9 cellular contexts compared by ENCODE assay signal in genomic region chr13:48500652-48501197, GRCh38. TPM values are rescaled to one million over a fixed set of nuclear protein-coding genes. Genes with fewer than 3 reads are reported as not detected.
A peak's percentile ranks its signal among the peaks of the same experiment; 100 is the strongest.
DNase-seq lines count a peak whose midpoint lies in the region; ATAC-seq and TF ChIP-seq lines count a peak whose summit lies in the region.
"Had no signal": no experiment of that assay in that cellular context is flagged by ENCODE, and none has a peak within 500 bp of the region (broad histone marks: within the 10 kb centered on the region; RNA-seq: fewer than 3 reads in every experiment).

No MANE protein-coding gene starts in this region.

- DNase-seq in UCSD-AML1 (lab: John Stamatoyannopoulos, UW; ENCODE audit: unreplicated experiment) (peak; percentile 18), iris pigment epithelial cell (ENCODE audit: low read depth) (peak; percentile 96), neural progenitor cell (ENCODE audit: low spot score) (no peak)
- DNase-seq in naive thymus-derived CD8-positive, alpha-beta T cell: no peak

- H2AFZ ChIP-seq in neural progenitor cell (replicated peaks): no peak overlapping the region
- H2AFZ ChIP-seq: parathyroid adenoma had no signal

- no peak for TF ChIP-seq CTCF in neural progenitor cell (IDR thresholded peaks at IDR 0.05)

- no peaks in the 10 kb centered on the region for H3K9me3 Mint-ChIP-seq in naive thymus-derived CD8-positive, alpha-beta T cell
- H3K9me3 Mint-ChIP-seq in neural progenitor cell: no peaks in the 10 kb centered on the region

- H3K4me3 Mint-ChIP-seq in naive thymus-derived CD8-positive, alpha-beta T cell: no peak overlapping the region
- H3K4me3 Mint-ChIP-seq in neural progenitor cell: no peak overlapping the region

- H3K27me3 ChIP-seq in neural progenitor cell: no peaks in the 10 kb centered on the region

- ATAC-seq in GM18511 (IDR thresholded peaks at IDR 0.05; ENCODE audit: unreplicated experiment) (peak; percentile 56), HG03175 (IDR thresholded peaks at IDR 0.05; ENCODE audit: unreplicated experiment) (peak; percentile 35), HG02763 (IDR thresholded peaks at IDR 0.05; ENCODE audit: unreplicated experiment) (no peak), HG03469 (IDR thresholded peaks at IDR 0.05; ENCODE audit: unreplicated experiment) (no peak)
- ATAC-seq in naive thymus-derived CD8-positive, alpha-beta T cell: no peak

- H3K27ac ChIP-seq in neural progenitor cell: no peak overlapping the region
- H3K27ac ChIP-seq: parathyroid adenoma had no signal

- POLR2A ChIA-PET in naive thymus-derived CD8-positive, alpha-beta T cell (lab: Charles Lee): interaction anchor here (1.2 kb wide), 1 partner anchor 9 kb away, joined by 3 read pairs; no protein-coding TSS in a partner anchor

- H3K36me3 Mint-ChIP-seq in naive thymus-derived CD8-positive, alpha-beta T cell: no peaks in the 10 kb centered on the region
- peaks cover 8% of the 10 kb centered on the region for H3K36me3 Mint-ChIP-seq in neural progenitor cell

- no peak overlapping the region for H3K9ac ChIP-seq in neural progenitor cell
- H3K9ac ChIP-seq: parathyroid adenoma had no signal

- no peaks in the 10 kb centered on the region for H3K27me3 Mint-ChIP-seq in naive thymus-derived CD8-positive, alpha-beta T cell
- H3K27me3 Mint-ChIP-seq in neural progenitor cell (ENCODE audit: insufficient read depth, low read depth): peaks cover 4% of the 10 kb centered on the region

- no peaks in the 10 kb centered on the region for H4K20me1 ChIP-seq in neural progenitor cell (ENCODE audit: low read depth)

- H3F3A ChIP-seq in neural progenitor cell (ENCODE audit: low read depth): no peaks in the 10 kb centered on the region

- H3K79me2 ChIP-seq in neural progenitor cell (ENCODE audit: low read depth): no peaks in the 10 kb centered on the region
- H3K79me2 ChIP-seq: parathyroid adenoma had no signal

- no peak overlapping the region for H3K4me2 ChIP-seq in neural progenitor cell

- H3K4me1 ChIP-seq in neural progenitor cell: no peaks in the 10 kb centered on the region
- H3K4me1 ChIP-seq: parathyroid adenoma had no signal

- peak overlapping the region in 2 of 10 donors; percentile 21 to 37 for H3K27ac Mint-ChIP-seq in naive thymus-derived CD8-positive, alpha-beta T cell
- H3K27ac Mint-ChIP-seq in neural progenitor cell: no peak overlapping the region

- peaks cover 31 to 86% (median 45%) of the 10 kb centered on the region in 4 donors for H3K4me1 Mint-ChIP-seq in naive thymus-derived CD8-positive, alpha-beta T cell
- H3K4me1 Mint-ChIP-seq in neural progenitor cell: no peaks in the 10 kb centered on the region

- H3K36me3 ChIP-seq in neural progenitor cell: no peaks in the 10 kb centered on the region

- H3K4me3 ChIP-seq in neural progenitor cell: no peak overlapping the region

- H3K9me3 ChIP-seq in neural progenitor cell (ENCODE audit: low read depth): no peaks in the 10 kb centered on the region

RNA-seq across cellular contexts. Expression of gene RCBTB2, which starts 32.2 kb away (rescaled TPM):
- total RNA-seq in naive thymus-derived CD8-positive, alpha-beta T cell: 1 to 10 TPM; 8.1 to 9.8 TPM
- polyA plus RNA-seq in naive thymus-derived CD8-positive, alpha-beta T cell: 10 to 100 TPM in 1 of 3 donors, 1 to 10 TPM in 2; 6.3 to 17.6 (median 6.3) TPM
- total RNA-seq in neural progenitor cell (ENCODE audit: low replicate concordance): 34.8 and 38.4 TPM in 2 replicates

Comparison
In these comparisons a context has a peak if more than half of its experiments do, and no peak if none do; other contexts are left out.
1. ATAC-seq: peak in GM18511 (single experiment) and HG03175 (single experiment); none in HG02763 (single experiment), naive thymus-derived CD8-positive, alpha-beta T cell (0 of 2) and HG03469 (single experiment).
2. DNase-seq: peak in UCSD-AML1 (single experiment) and iris pigment epithelial cell (single experiment); none in naive thymus-derived CD8-positive, alpha-beta T cell (0 of 10) and neural progenitor cell (single experiment).